9 cellular contexts compared by ENCODE assay signal in the genomic region with DNA sequence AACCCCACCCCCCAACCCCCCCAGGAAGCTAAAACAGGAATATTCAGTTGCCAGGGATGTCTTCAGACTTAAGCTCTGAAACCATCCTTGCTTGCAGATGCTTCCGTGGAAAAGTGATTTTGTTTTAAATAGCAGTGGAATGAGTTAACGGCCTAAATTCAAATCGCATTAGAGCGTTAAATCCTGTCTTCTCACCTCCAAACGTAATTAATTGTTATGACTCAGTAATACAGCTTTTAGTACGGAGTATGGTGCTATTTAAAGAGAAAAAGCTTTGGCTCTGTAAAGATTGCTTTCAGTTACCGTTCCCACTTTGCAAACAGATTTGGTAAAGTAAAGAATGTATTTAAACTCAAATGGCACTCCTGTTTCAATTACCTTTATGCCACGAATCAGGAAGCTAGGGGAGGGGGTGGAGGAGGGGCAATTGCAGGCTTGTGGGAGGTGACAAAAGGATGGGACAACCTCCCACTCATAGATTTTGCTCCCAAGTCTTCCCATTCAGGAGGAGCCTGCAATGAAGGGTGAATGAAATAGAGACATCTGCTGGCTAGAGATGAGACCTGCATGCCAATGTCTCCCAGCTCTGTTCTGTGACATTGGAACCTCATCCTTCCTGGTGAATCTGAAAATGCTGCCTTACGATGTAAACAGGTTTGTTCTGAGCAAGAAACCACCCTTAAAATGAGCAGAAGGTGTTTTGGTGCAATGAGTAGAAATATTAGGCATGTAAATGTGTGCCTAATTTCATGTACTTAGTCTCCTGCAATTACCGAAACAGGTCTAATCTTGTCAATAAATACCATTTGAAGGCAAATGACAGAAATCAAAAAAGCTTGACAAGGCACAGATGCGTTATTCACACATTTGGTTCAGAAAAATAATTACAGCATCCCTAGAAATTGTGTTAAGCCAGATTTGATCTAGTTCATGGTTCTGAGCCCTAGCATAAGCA. TPM values are rescaled to one million over a fixed set of nuclear protein-coding genes. Genes with fewer than 3 reads are reported as not detected.
DNase-seq lines count a peak whose midpoint lies in the region; ATAC-seq and TF ChIP-seq lines count a peak whose summit lies in the region.
"Had no signal": no experiment of that assay in that cellular context is flagged by ENCODE, and none has a peak within 500 bp of the region (broad histone marks: within the 10 kb centered on the region; RNA-seq: fewer than 3 reads in every experiment).

No MANE protein-coding gene starts in this region.

- H3K9me3 ChIP-seq in MM.1S (replicated peaks; ENCODE audit: insufficient read depth, low read length), result no peaks in the 10 kb centered on the region
- no peaks in the 10 kb centered on the region for H3K9me3 ChIP-seq in muscle layer of colon (ENCODE audit: low read length)
- no peaks in the 10 kb centered on the region for H3K9me3 ChIP-seq in CD4-positive, alpha-beta memory T cell (ENCODE audit: control insufficient read depth in 1 of 2, low read length in 2 of 2)

- peak overlapping the region; percentile 11; the same call in 1 of the 2 replicates for H3K4me2 ChIP-seq in MM.1S (ENCODE audit: low read depth, low read length)

- no peaks in the 10 kb centered on the region for H3K36me3 Mint-ChIP-seq in CD4-positive, alpha-beta memory T cell

- H3K4me1 ChIP-seq in MM.1S (ENCODE audit: low read length) (no peaks in the 10 kb centered on the region), muscle layer of colon (ENCODE audit: insufficient read depth, low read length) (peaks cover 24% of the 10 kb centered on the region)
- no peaks in the 10 kb centered on the region for H3K4me1 ChIP-seq in CD4-positive, alpha-beta memory T cell (ENCODE audit: insufficient read depth, low read length)

- intact Hi-C loops in CD4-positive, alpha-beta memory T cell (cut with micrococcal nuclease), result no loop called here

- no peaks in the 10 kb centered on the region for H3K79me2 ChIP-seq in MM.1S (ENCODE audit: low read length)

- H3K4me3 ChIP-seq in H7 (ENCODE audit: insufficient read depth, low read depth, low read length), result no peak overlapping the region
- no peak overlapping the region for H3K4me3 ChIP-seq in MM.1S (ENCODE audit: low read length)
- peak overlapping the region; percentile 39 to 46 for H3K4me3 ChIP-seq in muscle layer of colon (ENCODE audit: low read depth in 1 of 2, low read length in 2 of 2)
- H3K4me3 ChIP-seq in CD4-positive, alpha-beta memory T cell (ENCODE audit: low read length in 2 of 2), result no peak overlapping the region

- peak; percentile 67 for TF ChIP-seq CTCF in MM.1S (IDR thresholded peaks at IDR 0.05; ENCODE audit: low read length)

- H3K36me3 ChIP-seq in H7 (replicated peaks; ENCODE audit: control insufficient read depth, insufficient read depth, low read length), result no peaks in the 10 kb centered on the region
- H3K36me3 ChIP-seq in MM.1S (replicated peaks; ENCODE audit: insufficient read depth, low read length), result no peaks in the 10 kb centered on the region
- no peaks in the 10 kb centered on the region for H3K36me3 ChIP-seq in muscle layer of colon (ENCODE audit: insufficient read depth, low read length)
- no peaks in the 10 kb centered on the region for H3K36me3 ChIP-seq in CD4-positive, alpha-beta memory T cell (ENCODE audit: insufficient read depth, low read length)

- H3K9me2 ChIP-seq in MM.1S (replicated peaks; ENCODE audit: insufficient read depth, low read length), result no peaks in the 10 kb centered on the region

- H3F3A ChIP-seq in MM.1S (ENCODE audit: insufficient read depth, low read length), result no peaks in the 10 kb centered on the region

- H3K27me3 Mint-ChIP-seq in CD4-positive, alpha-beta memory T cell, result peaks cover 16 to 19% of the 10 kb centered on the region in 2 donors

- POLR2A ChIA-PET in CD4-positive, alpha-beta memory T cell (lab: Charles Lee; ENCODE audit: partially characterized antibody), result no interaction called here

- no peak overlapping the region for H3K4me3 Mint-ChIP-seq in CD4-positive, alpha-beta memory T cell
- H3K4me3 Mint-ChIP-seq: dendritic cell treated with granulocyte-macrophage colony-stimulating factor and Interleukin-4, amounts not matched to agents 40 ng/mL and 50 ng/mL, for 4 days had no signal

- DNase-seq in GDM1 (lab: John Stamatoyannopoulos, UW), result peak; percentile 5
- DNase-seq in H7, result peak; percentile 81
- DNase-seq in MM.1S, result peak; percentile 25
- peak; percentile 82 for DNase-seq in SHP77 treated with DMSO at 0.1 percent for 48 hours (lab: John Stamatoyannopoulos, UW)
- DNase-seq in fibroblast of gingiva (ENCODE audit: low read depth), result peak; percentile 84
- DNase-seq in CD4-positive, alpha-beta memory T cell, result no peak

- ATAC-seq in HG02571 (IDR thresholded peaks at IDR 0.05; ENCODE audit: unreplicated experiment), result no peak

- no peak overlapping the region for H3K9ac ChIP-seq in MM.1S (ENCODE audit: low read length)
- no peak overlapping the region for H3K9ac ChIP-seq in muscle layer of colon (ENCODE audit: low read length)

- peaks cover 21% of the 10 kb centered on the region for H3K27me3 ChIP-seq in H7 (ENCODE audit: control insufficient read depth, insufficient read depth, low read length)
- no peaks in the 10 kb centered on the region; the same call in 1 of the 2 replicates for H3K27me3 ChIP-seq in MM.1S (replicated peaks; ENCODE audit: insufficient read depth, low read length)
- no peaks in the 10 kb centered on the region for H3K27me3 ChIP-seq in muscle layer of colon (ENCODE audit: control insufficient read depth in 1 of 2, insufficient read depth in 2 of 2, low read length in 2 of 2)
- H3K27me3 ChIP-seq in CD4-positive, alpha-beta memory T cell (ENCODE audit: insufficient read depth, low read length), result peaks cover 3% of the 10 kb centered on the region

- H3K9me3 Mint-ChIP-seq in CD4-positive, alpha-beta memory T cell, result peaks cover 0 to 2% (median 0%) of the 10 kb centered on the region in 8 donors
- H3K9me3 Mint-ChIP-seq: dendritic cell treated with granulocyte-macrophage colony-stimulating factor and Interleukin-4, amounts not matched to agents 40 ng/mL and 50 ng/mL, for 4 days had no signal

- H3K27ac ChIP-seq in MM.1S (ENCODE audit: low read length) (no peak overlapping the region), muscle layer of colon (ENCODE audit: low read depth, low read length) (no peak overlapping the region)
- H3K27ac ChIP-seq in CD4-positive, alpha-beta memory T cell (ENCODE audit: low read depth, low read length), result no peak overlapping the region

- peaks cover 2 to 6% (median 3%) of the 10 kb centered on the region in 4 donors for H3K4me1 Mint-ChIP-seq in CD4-positive, alpha-beta memory T cell

- no peaks in the 10 kb centered on the region for H4K20me1 ChIP-seq in MM.1S (ENCODE audit: insufficient read depth, low read length)

- H3K27ac Mint-ChIP-seq in CD4-positive, alpha-beta memory T cell, result no peak overlapping the region
- H3K27ac Mint-ChIP-seq: dendritic cell treated with granulocyte-macrophage colony-stimulating factor and Interleukin-4, amounts not matched to agents 40 ng/mL and 50 ng/mL, for 4 days had no signal

- H2AFZ ChIP-seq in MM.1S (ENCODE audit: low read length), result no peak overlapping the region

- CTCF ChIA-PET in CD4-positive, alpha-beta memory T cell (lab: Charles Lee; ENCODE audit: partially characterized antibody), result interaction anchor here (0.8 to 2.0 kb wide), 4 partner anchors 19 to 1615 kb away, joined by 3 to 8 read pairs (median 6); no protein-coding TSS in a partner anchor

RNA-seq across cellular contexts. Expression of gene PID1, which starts 2.6 kb away (rescaled TPM):
- total RNA-seq in H7 (2014; rRNA removed; shearing (Covaris generic)), result 0.45 and 1.5 TPM in 2 replicates
- under 1 TPM; 0.47 to 0.55 TPM for total RNA-seq in CD4-positive, alpha-beta memory T cell
- polyA plus RNA-seq in CD4-positive, alpha-beta memory T cell, result not detected

Comparison
In these comparisons a context has a peak if more than half of its experiments do, and no peak if none do; other contexts are left out.
1. DNase-seq: peak in GDM1 (single experiment), H7 (single experiment), MM.1S (single experiment), SHP77 treated with DMSO at 0.1 percent for 48 hours (single experiment) and fibroblast of gingiva (single experiment); none in CD4-positive, alpha-beta memory T cell (0 of 5).
2. H3K4me3 ChIP-seq: peak in muscle layer of colon (2 of 2); none in H7 (single experiment), MM.1S (single experiment) and CD4-positive, alpha-beta memory T cell (0 of 2).